17 cellular contexts compared by ENCODE assay signal in the genomic region with DNA sequence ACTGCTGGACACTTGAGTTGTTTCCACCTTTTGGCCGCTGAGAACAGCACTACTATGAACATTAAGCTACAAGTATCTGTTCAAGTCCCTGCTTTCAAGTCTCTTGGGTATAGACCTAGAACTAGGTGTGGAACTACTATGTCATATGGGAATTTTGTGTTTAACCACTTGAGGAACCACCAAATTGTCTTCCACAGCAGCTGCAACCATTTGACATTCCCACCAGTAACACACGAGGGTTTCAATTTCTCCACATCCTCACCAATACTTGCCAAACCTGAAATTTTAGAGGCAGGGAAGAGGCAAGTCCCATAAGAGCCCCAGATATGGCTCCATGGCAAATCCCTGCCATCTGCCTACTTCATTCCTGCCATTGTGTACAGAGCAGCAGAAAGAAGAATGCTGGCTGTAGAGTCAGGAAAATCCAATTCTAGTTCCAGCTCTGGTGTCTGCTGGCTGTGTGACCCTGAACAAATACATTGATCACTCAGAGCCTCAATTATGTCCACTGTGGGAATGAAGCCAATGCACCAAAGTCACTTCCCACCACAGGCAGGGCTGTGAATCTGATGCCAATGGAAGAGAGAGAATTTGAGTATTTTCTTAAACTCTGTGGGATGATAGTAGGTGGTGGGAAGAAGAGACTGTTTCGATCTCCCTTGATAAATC. TPM values are rescaled to one million over a fixed set of nuclear protein-coding genes. Genes with fewer than 3 reads are reported as not detected.
DNase-seq lines count a peak whose midpoint lies in the region; ATAC-seq and TF ChIP-seq lines count a peak whose summit lies in the region.
"Had no signal": no experiment of that assay in that cellular context is flagged by ENCODE, and none has a peak within 500 bp of the region (broad histone marks: within the 10 kb centered on the region; RNA-seq: fewer than 3 reads in every experiment).

No MANE protein-coding gene starts in this region.

- peak overlapping the region; percentile 45 for H3K27ac ChIP-seq in colonic mucosa
- peak overlapping the region in 4 of 5 donors; percentile 24 to 69 (median 44) for H3K27ac ChIP-seq in stomach
- H3K27ac ChIP-seq: GM23248 had no signal

- CTCF ChIA-PET in activated naive CD4-positive, alpha-beta T cell treated with anti-CD3 and anti-CD28 coated beads, Interleukin-2, amount 10 ng/mL, durations not matched to agents 7 days and 5 days (lab: Charles Lee), result interaction anchor here (1.3 kb wide), 1 partner anchor 13 kb away, joined by 3 read pairs; no protein-coding TSS in a partner anchor

- no peaks in the 10 kb centered on the region for H3K27me3 Mint-ChIP-seq in activated naive CD4-positive, alpha-beta T cell treated with anti-CD3 and anti-CD28 coated beads, Interleukin-2, amount 10 ng/mL, durations not matched to agents 7 days and 5 days

- H3K4me1 ChIP-seq in colonic mucosa, result peaks cover 18% of the 10 kb centered on the region
- peaks cover 9 to 36% (median 19%) of the 10 kb centered on the region in 4 donors for H3K4me1 ChIP-seq in stomach

- no peaks in the 10 kb centered on the region for H3K9me3 Mint-ChIP-seq in activated naive CD4-positive, alpha-beta T cell treated with anti-CD3 and anti-CD28 coated beads, Interleukin-2, amount 10 ng/mL, durations not matched to agents 7 days and 5 days

- H3K9ac ChIP-seq in colonic mucosa (ENCODE audit: low read depth in 2 of 2, low read length in 2 of 2), result no peak overlapping the region
- H3K9ac ChIP-seq: GM23248 had no signal

- 75 to 87% (median 80%) methylated on average over 3 of the region's 3 CpGs for WGBS in stomach, 5 donors

- DNase-seq in activated naive CD4-positive, alpha-beta T cell treated with anti-CD3 and anti-CD28 coated beads, Interleukin-2, amount 10 ng/mL, durations not matched to agents 7 days and 5 days, result peak; percentile 12
- DNase-seq in activated naive CD4-positive, alpha-beta T cell treated with Interleukin-2 at 50 U/mL for 16 hours, result no peak
- DNase-seq in NCI-H2029 (lab: John Stamatoyannopoulos, UW) (peak; percentile 97), colonic mucosa (no peak), stomach (no peak)
- DNase-seq in activated T-cell treated with anti-CD3 and anti-CD28 coated beads, Interleukin-2, amount 50 U/mL, for 1 hour, result no peak
- DNase-seq: activated effector memory CD4-positive, alpha-beta T cell treated with anti-CD3 and anti-CD28 coated beads, Interleukin-2, amount 50 U/mL, for 16 hours; GM23248; left ventricle myocardium inferior; NCI-H226; stimulated activated CD8-positive, alpha-beta memory T cell treated with anti-CD3 and anti-CD28 coated beads, Interleukin-4, amount 100 ng/mL, for 48 hours; SW 1271 had no signal

- H3K9me3 ChIP-seq in colonic mucosa (no peaks in the 10 kb centered on the region), stomach (no peaks in the 10 kb centered on the region)
- H3K9me3 ChIP-seq: left ventricle myocardium inferior had no signal

- H3K27ac Mint-ChIP-seq in activated naive CD4-positive, alpha-beta T cell treated with anti-CD3 and anti-CD28 coated beads, Interleukin-2, amount 10 ng/mL, durations not matched to agents 7 days and 5 days, result peak overlapping the region; percentile 94

- TF ChIP-seq EP300 in stomach (IDR thresholded peaks at IDR 0.05), result no peak

- no peak overlapping the region for H3K4me3 ChIP-seq in colonic mucosa
- no peak overlapping the region for H3K4me3 ChIP-seq in stomach
- H3K4me3 ChIP-seq: dorsolateral prefrontal cortex, GM23248, left ventricle myocardium inferior had no signal

- no peaks in the 10 kb centered on the region for H3K36me3 ChIP-seq in colonic mucosa
- peaks cover 0 to 7% (median 3%) of the 10 kb centered on the region in 4 donors for H3K36me3 ChIP-seq in stomach
- H3K36me3 ChIP-seq: left ventricle myocardium inferior had no signal

- H3K27me3 ChIP-seq in colonic mucosa (no peaks in the 10 kb centered on the region), stomach (no peaks in the 10 kb centered on the region)
- H3K27me3 ChIP-seq: dorsolateral prefrontal cortex had no signal

- ATAC-seq in GM18873 (IDR thresholded peaks at IDR 0.05; ENCODE audit: low FRiP score, unreplicated experiment) (no peak), HG02798 (IDR thresholded peaks at IDR 0.05; ENCODE audit: poor library complexity, unreplicated experiment) (no peak)

- TF ChIP-seq CTCF in colonic mucosa (IDR thresholded peaks at IDR 0.05), result no peak
- no peak for TF ChIP-seq CTCF in stomach (IDR thresholded peaks at IDR 0.05)

- intact Hi-C loops in colonic mucosa (cut with DNase I) (no loop called here), stomach (cut with DNase I; ENCODE audit: low total_unique reads) (no loop called here)

- TF ChIP-seq POLR2A in stomach (IDR thresholded peaks at IDR 0.05), result no peak

- peaks cover 49% of the 10 kb centered on the region for H3K4me1 Mint-ChIP-seq in activated naive CD4-positive, alpha-beta T cell treated with anti-CD3 and anti-CD28 coated beads, Interleukin-2, amount 10 ng/mL, durations not matched to agents 7 days and 5 days

- H3K36me3 Mint-ChIP-seq in activated naive CD4-positive, alpha-beta T cell treated with anti-CD3 and anti-CD28 coated beads, Interleukin-2, amount 10 ng/mL, durations not matched to agents 7 days and 5 days, result peaks cover 18% of the 10 kb centered on the region

- no peak overlapping the region for H3K4me3 Mint-ChIP-seq in activated naive CD4-positive, alpha-beta T cell treated with anti-CD3 and anti-CD28 coated beads, Interleukin-2, amount 10 ng/mL, durations not matched to agents 7 days and 5 days
- H3K4me3 Mint-ChIP-seq: brain, neural crest cell had no signal

RNA-seq across cellular contexts. Expression of a gene that starts 17.8 kb away (rescaled TPM):
- total RNA-seq in colonic mucosa (10 to 100 TPM in 1 of 2 donors, 1 to 10 TPM in 1; 9.3 to 17.4 TPM), stomach (10 to 100 TPM in 3 of 5 donors, 1 to 10 TPM in 2; 5.2 to 28.1 (median 13.4) TPM)
- polyA plus RNA-seq in stomach, result 1 to 10 TPM; 1.8 to 5.9 (median 4.6) TPM

Comparison
In these comparisons a context has a peak if more than half of its experiments do, and no peak if none do; other contexts are left out.
1. DNase-seq: peak in activated naive CD4-positive, alpha-beta T cell treated with anti-CD3 and anti-CD28 coated beads, Interleukin-2, amount 10 ng/mL, durations not matched to agents 7 days and 5 days (single experiment) and NCI-H2029 (single experiment); none in activated naive CD4-positive, alpha-beta T cell treated with Interleukin-2 at 50 U/mL for 16 hours (single experiment), colonic mucosa (single experiment), stomach (single experiment) and activated T-cell treated with anti-CD3 and anti-CD28 coated beads, Interleukin-2, amount 50 U/mL, for 1 hour (single experiment).